Comparison of ENCODE assay signal across 22 cellular contexts in genomic region chr11:76119032-76119431, GRCh38.
DNase-seq lines count a peak whose midpoint lies in the region; FAIRE-seq and TF ChIP-seq lines count a peak whose summit lies in the region.
"Had no signal": no experiment of that assay in that cellular context is flagged by ENCODE, and none has a peak within 500 bp of the region (broad histone marks: within the 10 kb centered on the region; RNA-seq: fewer than 3 reads in every experiment).

No MANE protein-coding gene starts in this region.

- FAIRE-seq in H54 (lab: Jason Lieb, UNC), result no peak
- FAIRE-seq: astrocyte, HTR-8/SVneo, keratinocyte had no signal

- peak; percentile 12 for DNase-seq in Ammon's horn (ENCODE audit: low spot score)
- no peak for DNase-seq in esophagus squamous epithelium (lab: John Stamatoyannopoulos, UW)
- DNase-seq in T-helper 9 cell, result no peak
- no peak for DNase-seq in AG08395 (ENCODE audit: low spot score)
- DNase-seq in H54 (ENCODE audit: insufficient read length, low spot score), result no peak
- DNase-seq in iPS-NIHi11 (ENCODE audit: low spot score), result no peak
- DNase-seq: activated B cell treated with CpG ODN at 0.5 μM for 24 hours; activated CD4-positive, alpha-beta memory T cell treated with anti-CD3 and anti-CD28 coated beads, Interleukin-2, amount 10 ng/mL, durations not matched to agents 7 days and 5 days; activated naive CD4-positive, alpha-beta T cell treated with anti-CD3 and anti-CD28 coated beads, Interleukin-2, amount 10 ng/mL, durations not matched to agents 7 days and 5 days; activated T-cell treated with anti-CD3 and anti-CD28 coated beads, Interleukin-2, amount 50 U/mL, for 4 hours; natural killer cell; NCI-H2107; NCI-H524; SJCRH30 had no signal

- H3K36me3 ChIP-seq in KMS-11 (ENCODE audit: insufficient read depth), result no peaks in the 10 kb centered on the region
- H3K36me3 ChIP-seq in esophagus squamous epithelium, result peaks cover 0 to 15% (median 0%) of the 10 kb centered on the region in 3 donors
- H3K36me3 ChIP-seq in parathyroid adenoma (ENCODE audit: control insufficient read depth, insufficient read depth, low read length), result no peaks in the 10 kb centered on the region
- H3K36me3 ChIP-seq: prostate gland, SJCRH30 had no signal

- TF ChIP-seq POLR2A in esophagus squamous epithelium (IDR thresholded peaks at IDR 0.05) (no peak), H54 (IDR thresholded peaks at IDR 0.05; ENCODE audit: low read depth, low read length) (no peak)

- H3K27me3 ChIP-seq in KMS-11 (ENCODE audit: insufficient read depth, low read depth) (no peaks in the 10 kb centered on the region), esophagus squamous epithelium (no peaks in the 10 kb centered on the region), parathyroid adenoma (ENCODE audit: control insufficient read depth, insufficient read depth, low read length) (no peaks in the 10 kb centered on the region)
- H3K27me3 ChIP-seq: hepatocyte, SJCRH30 had no signal

- H3K4me2 ChIP-seq in KMS-11 (peak overlapping the region; percentile 8; the same call in 1 of the 2 replicates), parathyroid adenoma (ENCODE audit: low read length) (no peak overlapping the region)
- H3K4me2 ChIP-seq: hepatocyte had no signal

- no peak overlapping the region for H2AFZ ChIP-seq in KMS-11 (ENCODE audit: low read depth)
- H2AFZ ChIP-seq in parathyroid adenoma, result no peak overlapping the region
- H2AFZ ChIP-seq: hepatocyte had no signal

- H3K79me2 ChIP-seq in KMS-11 (ENCODE audit: insufficient read depth, low read depth) (no peaks in the 10 kb centered on the region), parathyroid adenoma (no peaks in the 10 kb centered on the region)
- H3K79me2 ChIP-seq: hepatocyte had no signal

- H3K4me3 ChIP-seq in KMS-11 (IDR thresholded peaks at IDR 0.05; ENCODE audit: insufficient read depth, low read depth, low read length), result no peak overlapping the region
- H3K4me3 ChIP-seq in esophagus squamous epithelium, result no peak overlapping the region
- no peak overlapping the region for H3K4me3 ChIP-seq in parathyroid adenoma (ENCODE audit: low read depth, low read length)
- H3K4me3 ChIP-seq: hepatocyte, prostate gland, SJCRH30, skin epidermis had no signal

- 78 to 80% methylated on average over 2 of the region's 2 CpGs for WGBS in esophagus squamous epithelium, 2 donors

- no peak overlapping the region for H3K27ac ChIP-seq in KMS-11
- peak overlapping the region in 3 of 4 donors; percentile 14 to 45 (median 23) for H3K27ac ChIP-seq in esophagus squamous epithelium
- peak overlapping the region; percentile 78 for H3K27ac ChIP-seq in parathyroid adenoma
- H3K27ac ChIP-seq: hepatocyte, prostate gland, SJCRH30 had no signal

- H3K4me1 ChIP-seq in KMS-11 (ENCODE audit: low read depth, poor library complexity, severe bottlenecking), result peaks cover 23% of the 10 kb centered on the region
- peaks cover 0 to 32% (median 11%) of the 10 kb centered on the region in 3 donors for H3K4me1 ChIP-seq in esophagus squamous epithelium
- H3K4me1 ChIP-seq in parathyroid adenoma, result peaks cover 26% of the 10 kb centered on the region
- H3K4me1 ChIP-seq: prostate gland, SJCRH30 had no signal

- no peak overlapping the region for H3K9ac ChIP-seq in KMS-11
- no peak overlapping the region for H3K9ac ChIP-seq in parathyroid adenoma

- no peaks in the 10 kb centered on the region for H4K20me1 ChIP-seq in KMS-11 (ENCODE audit: insufficient read depth)

- no peaks in the 10 kb centered on the region for H3K9me3 ChIP-seq in esophagus squamous epithelium
- H3K9me3 ChIP-seq in parathyroid adenoma (ENCODE audit: control insufficient read depth, low read length), result no peaks in the 10 kb centered on the region
- H3K9me3 ChIP-seq: prostate gland, SJCRH30 had no signal

- TF ChIP-seq CTCF in KMS-11 (conservative IDR thresholded peaks at IDR 0.05; ENCODE audit: low read depth, low read length) (no peak), esophagus squamous epithelium (IDR thresholded peaks at IDR 0.05) (no peak), parathyroid adenoma (IDR thresholded peaks at IDR 0.05) (no peak)

- intact Hi-C loops in esophagus squamous epithelium (cut with DNase I), result no loop called here
